In the genomic region with DNA sequence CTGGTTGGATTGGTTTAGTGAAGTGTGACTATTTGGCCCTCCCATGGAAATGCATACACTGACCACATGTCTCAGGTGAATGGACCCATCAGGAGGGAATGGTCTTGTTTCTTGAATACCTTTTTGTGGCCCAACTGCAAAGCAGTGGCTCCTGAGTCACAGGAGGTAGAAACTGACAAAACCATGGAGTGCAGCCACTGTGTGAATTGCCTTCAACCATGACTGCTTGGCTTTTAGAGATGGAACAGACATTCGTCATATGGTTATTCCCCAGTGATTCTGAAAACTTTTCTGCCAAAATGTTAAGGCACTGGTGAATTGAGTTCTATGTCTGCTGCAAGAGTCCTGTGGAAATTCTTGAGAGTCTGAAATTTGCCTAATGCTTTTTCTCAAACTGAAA, we compare ENCODE assay signal across 16 cellular contexts.
DNase-seq lines count a peak whose midpoint lies in the region; ATAC-seq and TF ChIP-seq lines count a peak whose summit lies in the region.
"Had no signal": no experiment of that assay in that cellular context is flagged by ENCODE, and none has a peak within 500 bp of the region (broad histone marks: within the 10 kb centered on the region; RNA-seq: fewer than 3 reads in every experiment).

No MANE protein-coding gene starts in this region.

- ATAC-seq in GM18498 (IDR thresholded peaks at IDR 0.05; ENCODE audit: unreplicated experiment): peak; percentile 41
- ATAC-seq in GM23338: peak; percentile 35; the same call in 2 of the 3 replicates
- ATAC-seq in GM18520 (IDR thresholded peaks at IDR 0.05; ENCODE audit: unreplicated experiment): no peak
- ATAC-seq: natural killer cell treated with Interleukin-12 subunit alpha and Interleukin-12 subunit beta and Interleukin-15 and Interleukin-18, amount 100 ng/mL, for 72 hours had no signal

- H3K36me3 ChIP-seq in GM23338 (ENCODE audit: insufficient read depth): no peaks in the 10 kb centered on the region
- H3K36me3 ChIP-seq: uterus had no signal

- H3K27me3 Mint-ChIP-seq in GM23338 (ENCODE audit: insufficient read depth, low read depth, poor library complexity): peaks cover 3% of the 10 kb centered on the region
- no peaks in the 10 kb centered on the region for H3K27me3 Mint-ChIP-seq in CD14-positive monocyte (ENCODE audit: low read depth in 3 of 3)
- H3K27me3 Mint-ChIP-seq: activated CD4-positive, alpha-beta memory T cell treated with anti-CD3 and anti-CD28 coated beads, Interleukin-2, amount 10 ng/mL, durations not matched to agents 7 days and 5 days; natural killer cell treated with Interleukin-12 subunit alpha and Interleukin-12 subunit beta and Interleukin-15 and Interleukin-18, amount 100 ng/mL, for 72 hours had no signal

- TF ChIP-seq CTCF in GM23338 (conservative IDR thresholded peaks at IDR 0.05; ENCODE audit: low read depth in 2 of 2): no peak
- no peak for TF ChIP-seq CTCF in CD14-positive monocyte (IDR thresholded peaks at IDR 0.05)

- H3K36me3 Mint-ChIP-seq in GM23338 (ENCODE audit: low read depth) (peaks cover 4% of the 10 kb centered on the region; the same call in 2 of the 3 replicates), CD14-positive monocyte (no peaks in the 10 kb centered on the region)
- H3K36me3 Mint-ChIP-seq: natural killer cell treated with Interleukin-12 subunit alpha and Interleukin-12 subunit beta and Interleukin-15 and Interleukin-18, amount 100 ng/mL, for 72 hours had no signal

- H3K4me3 ChIP-seq in GM23338: no peak overlapping the region
- H3K4me3 ChIP-seq: uterus had no signal

- no peak overlapping the region for H3K4me2 ChIP-seq in GM23338

- TF ChIP-seq RAD21 in Ishikawa (IDR thresholded peaks at IDR 0.05; ENCODE audit: low read depth): no peak

- H3K27me3 ChIP-seq in GM23338 (ENCODE audit: insufficient read depth): no peaks in the 10 kb centered on the region
- H3K27me3 ChIP-seq: uterus had no signal

- H3K27ac ChIP-seq in GM23338 (ENCODE audit: low read depth): no peak overlapping the region
- H3K27ac ChIP-seq: uterus had no signal

- H3K9me2 ChIP-seq in GM23338 (ENCODE audit: insufficient read depth): no peaks in the 10 kb centered on the region

- intact Hi-C loops in CD14-positive monocyte (cut with micrococcal nuclease): no loop called here

- no peaks in the 10 kb centered on the region for H3F3A ChIP-seq in GM23338 (replicated peaks; ENCODE audit: low read depth)

- no peaks in the 10 kb centered on the region for H3K9me3 Mint-ChIP-seq in GM23338
- peaks cover 0 to 9% (median 3%) of the 10 kb centered on the region in 7 donors for H3K9me3 Mint-ChIP-seq in CD14-positive monocyte
- H3K9me3 Mint-ChIP-seq: activated CD4-positive, alpha-beta memory T cell treated with anti-CD3 and anti-CD28 coated beads, Interleukin-2, amount 10 ng/mL, durations not matched to agents 7 days and 5 days; natural killer cell treated with Interleukin-12 subunit alpha and Interleukin-12 subunit beta and Interleukin-15 and Interleukin-18, amount 100 ng/mL, for 72 hours had no signal

- H3K27ac Mint-ChIP-seq in GM23338 (no peak overlapping the region), CD14-positive monocyte (no peak overlapping the region)
- H3K27ac Mint-ChIP-seq: activated CD4-positive, alpha-beta memory T cell treated with anti-CD3 and anti-CD28 coated beads, Interleukin-2, amount 10 ng/mL, durations not matched to agents 7 days and 5 days; natural killer cell treated with Interleukin-12 subunit alpha and Interleukin-12 subunit beta and Interleukin-15 and Interleukin-18, amount 100 ng/mL, for 72 hours had no signal

- peaks cover 41% of the 10 kb centered on the region for H3K4me1 Mint-ChIP-seq in GM23338
- no peaks in the 10 kb centered on the region for H3K4me1 Mint-ChIP-seq in CD14-positive monocyte
- H3K4me1 Mint-ChIP-seq: activated CD4-positive, alpha-beta memory T cell treated with anti-CD3 and anti-CD28 coated beads, Interleukin-2, amount 10 ng/mL, durations not matched to agents 7 days and 5 days had no signal

- no peaks in the 10 kb centered on the region for H4K20me1 ChIP-seq in GM23338 (replicated peaks; ENCODE audit: insufficient read depth)

- peak; percentile 40; the same call in 1 of the 2 replicates for TF ChIP-seq EP300 in Ishikawa (IDR thresholded peaks at IDR 0.05; ENCODE audit: borderline replicate concordance)

- H2AFZ ChIP-seq in GM23338: no peak overlapping the region

- peaks cover 31% of the 10 kb centered on the region for H3K4me1 ChIP-seq in GM23338 (ENCODE audit: insufficient read depth)

- H3K79me2 ChIP-seq in GM23338 (replicated peaks; ENCODE audit: insufficient read depth): peaks cover 52% of the 10 kb centered on the region

- DNase-seq in GM23338 (ENCODE audit: low spot score) (no peak), iPS-NIHi11 (ENCODE audit: low spot score) (peak; percentile 18), amygdala (lab: John Stamatoyannopoulos, UW) (no peak), CD14-positive monocyte (ENCODE audit: low spot score) (no peak), NCI-H526 treated with DMSO at 0.1 percent for 48 hours (lab: John Stamatoyannopoulos, UW) (no peak)
- DNase-seq: activated CD4-positive, alpha-beta memory T cell treated with anti-CD3 and anti-CD28 coated beads, Interleukin-2, amount 10 ng/mL, durations not matched to agents 7 days and 5 days; activated naive CD4-positive, alpha-beta T cell treated with Interleukin-2 at 50 U/mL for 16 hours; islet precursor cell; NCI-H2029 treated with DMSO at 0.1 percent for 48 hours; stimulated activated CD4-positive, alpha-beta T cell treated with anti-CD3 and anti-CD28 coated beads, Interleukin-12 subunit alpha, Interleukin-12 subunit beta, amount 100 ng/mL, for 4 hours; T-helper 2 cell; uterus had no signal

- no peak overlapping the region for H3K4me3 Mint-ChIP-seq in GM23338
- H3K4me3 Mint-ChIP-seq in CD14-positive monocyte: no peak overlapping the region
- H3K4me3 Mint-ChIP-seq: activated CD4-positive, alpha-beta memory T cell treated with anti-CD3 and anti-CD28 coated beads, Interleukin-2, amount 10 ng/mL, durations not matched to agents 7 days and 5 days; natural killer cell treated with Interleukin-12 subunit alpha and Interleukin-12 subunit beta and Interleukin-15 and Interleukin-18, amount 100 ng/mL, for 72 hours had no signal

TF ChIP-seq in GM23338, 12 proteins besides CTCF, POLR2A, EP300 and RAD21 (continues in another document):
- TF ChIP-seq EZH2phosphoT487 (IDR thresholded peaks at IDR 0.05; ENCODE audit: unreplicated experiment) (no peak), EZH2 (IDR thresholded peaks at IDR 0.05; ENCODE audit: low read depth, unreplicated experiment) (no peak), STAT1 (IDR thresholded peaks at IDR 0.05; ENCODE audit: unreplicated experiment) (no peak), ZNF114 (CRISPR knock-in tag; IDR thresholded peaks at IDR 0.05) (no peak)

TF ChIP-seq in Ishikawa, 13 proteins besides CTCF, POLR2A, EP300 and RAD21:
- TF ChIP-seq, protein P1, sequence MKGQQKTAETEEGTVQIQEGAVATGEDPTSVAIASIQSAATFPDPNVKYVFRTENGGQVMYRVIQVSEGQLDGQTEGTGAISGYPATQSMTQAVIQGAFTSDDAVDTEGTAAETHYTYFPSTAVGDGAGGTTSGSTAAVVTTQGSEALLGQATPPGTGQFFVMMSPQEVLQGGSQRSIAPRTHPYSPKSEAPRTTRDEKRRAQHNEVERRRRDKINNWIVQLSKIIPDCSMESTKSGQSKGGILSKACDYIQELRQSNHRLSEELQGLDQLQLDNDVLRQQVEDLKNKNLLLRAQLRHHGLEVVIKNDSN (IDR thresholded peaks at IDR 0.05): no peak; the same call in 1 of the 2 replicates
- TF ChIP-seq, protein P2, sequence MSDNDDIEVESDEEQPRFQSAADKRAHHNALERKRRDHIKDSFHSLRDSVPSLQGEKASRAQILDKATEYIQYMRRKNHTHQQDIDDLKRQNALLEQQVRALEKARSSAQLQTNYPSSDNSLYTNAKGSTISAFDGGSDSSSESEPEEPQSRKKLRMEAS (IDR thresholded peaks at IDR 0.05): peak; percentile 47
- TF ChIP-seq TCF12 (IDR thresholded peaks at IDR 0.05; ENCODE audit: low read depth) (0 out of 2 replicates have a peak, but pooled peaks have one; percentile 27), NFIC (IDR thresholded peaks at IDR 0.05) (peak; percentile 37; the same call in 1 of the 2 replicates), TEAD4 (IDR thresholded peaks at IDR 0.05) (peak; percentile 40; the same call in 1 of the 2 replicates)
